ENCODE assay signal across 8 cellular contexts in genomic region chr6:95577317-95578105, GRCh38. TPM values are rescaled to one million over a fixed set of nuclear protein-coding genes. Genes with fewer than 3 reads are reported as not detected.
DNase-seq lines count a peak whose midpoint lies in the region; ATAC-seq and TF ChIP-seq lines count a peak whose summit lies in the region.

TSS of gene MANEA (plus strand) at chr6:95577535. CDS start at chr6:95586440, 8,905 bp downstream.

- H3K4me3 Mint-ChIP-seq in CD4-positive, alpha-beta T cell, result peak within 1 kb of the TSS; percentile 95
- peak within 1 kb of the TSS; percentile 96 for H3K4me3 Mint-ChIP-seq in activated CD4-positive, alpha-beta memory T cell treated with anti-CD3 and anti-CD28 coated beads, Interleukin-2, amount 10 ng/mL, durations not matched to agents 7 days and 5 days

- ATAC-seq in CD4-positive, alpha-beta T cell (ENCODE audit: poor library complexity), result peak; percentile 84
- peak; percentile 78 for ATAC-seq in GM19452 (IDR thresholded peaks at IDR 0.05; ENCODE audit: unreplicated experiment)
- ATAC-seq in HG03575 (IDR thresholded peaks at IDR 0.05; ENCODE audit: extremely low read depth, insufficient number of reproducible peaks, low FRiP score, unreplicated experiment), result peak; percentile 33
- ATAC-seq in lower lobe of right lung, result peak; percentile 97 to 98

- H3K9me3 ChIP-seq in CD4-positive, alpha-beta T cell (ENCODE audit: control insufficient read depth, low read length), result no peaks in the 10 kb centered on the region
- H3K9me3 ChIP-seq in lower lobe of right lung, result no peaks in the 10 kb centered on the region

- TF ChIP-seq CTCF in CD4-positive, alpha-beta T cell (IDR thresholded peaks at IDR 0.05), result no peak
- peak; percentile 8 for TF ChIP-seq CTCF in lower lobe of right lung (IDR thresholded peaks at IDR 0.05)

- POLR2A ChIA-PET in CD4-positive, alpha-beta T cell (lab: Charles Lee), result interaction anchor here (1.4 to 2.7 kb wide), 6 partner anchors 10 to 1347 kb away, joined by 4 to 18 read pairs (median 9); partner anchors contain the start of genes KLHL32 and UFL1
- POLR2A ChIA-PET in activated CD4-positive, alpha-beta memory T cell treated with anti-CD3 and anti-CD28 coated beads, Interleukin-2, amount 10 ng/mL, durations not matched to agents 7 days and 5 days (lab: Charles Lee), result interaction anchor here (0.7 to 3.1 kb wide), 5 partner anchors 10 to 945 kb away, joined by 3 to 17 read pairs (median 5); partner anchors contain the start of gene UFL1

- H3K36me3 Mint-ChIP-seq in CD4-positive, alpha-beta T cell (ENCODE audit: low read depth), result peaks cover 31% of the 10 kb centered on the region
- peaks cover 18% of the 10 kb centered on the region for H3K36me3 Mint-ChIP-seq in activated CD4-positive, alpha-beta memory T cell treated with anti-CD3 and anti-CD28 coated beads, Interleukin-2, amount 10 ng/mL, durations not matched to agents 7 days and 5 days (ENCODE audit: low read depth)

- H3K4me1 Mint-ChIP-seq in CD4-positive, alpha-beta T cell (ENCODE audit: low read depth), result peaks cover 77% of the 10 kb centered on the region
- H3K4me1 Mint-ChIP-seq in activated CD4-positive, alpha-beta memory T cell treated with anti-CD3 and anti-CD28 coated beads, Interleukin-2, amount 10 ng/mL, durations not matched to agents 7 days and 5 days, result peaks cover 51% of the 10 kb centered on the region

- peak within 1 kb of the TSS; percentile 95 for H3K27ac Mint-ChIP-seq in CD4-positive, alpha-beta T cell
- peak within 1 kb of the TSS; percentile 99 for H3K27ac Mint-ChIP-seq in activated CD4-positive, alpha-beta memory T cell treated with anti-CD3 and anti-CD28 coated beads, Interleukin-2, amount 10 ng/mL, durations not matched to agents 7 days and 5 days

- H3K4me3 ChIP-seq in lower lobe of right lung, result peak within 1 kb of the TSS; percentile 83

- peak within 1 kb of the TSS; percentile 76 for H3K27ac ChIP-seq in CD4-positive, alpha-beta T cell (ENCODE audit: low read depth, low read length)
- H3K27ac ChIP-seq in lower lobe of right lung, result peak within 1 kb of the TSS; percentile 91

- no peaks in the 10 kb centered on the region for H3K27me3 ChIP-seq in CD4-positive, alpha-beta T cell (ENCODE audit: control insufficient read depth, insufficient read depth, low read length)
- H3K27me3 ChIP-seq in lower lobe of right lung (ENCODE audit: low read depth), result no peaks in the 10 kb centered on the region

- peak; percentile 59 to 82 (median 74) for DNase-seq in CD4-positive, alpha-beta T cell
- peak; percentile 86 for DNase-seq in NCI-H82 (lab: John Stamatoyannopoulos, UW)
- DNase-seq in activated CD4-positive, alpha-beta memory T cell treated with anti-CD3 and anti-CD28 coated beads, Interleukin-2, amount 10 ng/mL, durations not matched to agents 7 days and 5 days, result peak; percentile 84
- peak; percentile 90 for DNase-seq in ecto neural progenitor cell (ENCODE audit: low spot score)
- peak; percentile 87 for DNase-seq in lower lobe of right lung
- peak; percentile 49 to 66 (median 54) for DNase-seq in stimulated activated CD4-positive, alpha-beta T cell treated with anti-CD3 and anti-CD28 coated beads, TNF-alpha, amount 100 ng/mL, for 1 hour (ENCODE audit: low read depth in 3 of 3, low spot score in 1 of 3)

- H3K9me3 Mint-ChIP-seq in CD4-positive, alpha-beta T cell, result no peaks in the 10 kb centered on the region
- H3K9me3 Mint-ChIP-seq in activated CD4-positive, alpha-beta memory T cell treated with anti-CD3 and anti-CD28 coated beads, Interleukin-2, amount 10 ng/mL, durations not matched to agents 7 days and 5 days, result no peaks in the 10 kb centered on the region

- intact Hi-C loops in CD4-positive, alpha-beta T cell (cut with DNase I, micrococcal nuclease), result loop anchor here (2.0 to 10.0 kb wide), 7 partner anchors 13 to 1707 kb away; partner anchors contain the start of genes MMS22L (in 2 of the 2), KLHL32 (in 1 of the 2), NDUFAF4 (in 1 of the 2) and UFL1 (in 1 of the 2)
- intact Hi-C loops in lower lobe of right lung (cut with DNase I), result no loop called here

- no peaks in the 10 kb centered on the region for H3K36me3 ChIP-seq in lower lobe of right lung

- no peaks in the 10 kb centered on the region for H3K27me3 Mint-ChIP-seq in CD4-positive, alpha-beta T cell
- no peaks in the 10 kb centered on the region for H3K27me3 Mint-ChIP-seq in activated CD4-positive, alpha-beta memory T cell treated with anti-CD3 and anti-CD28 coated beads, Interleukin-2, amount 10 ng/mL, durations not matched to agents 7 days and 5 days

- CTCF ChIA-PET in CD4-positive, alpha-beta T cell (lab: Charles Lee), result interaction anchor here (1.9 kb wide), 1 partner anchor 9 kb away, joined by 5 read pairs; no protein-coding TSS in a partner anchor
- CTCF ChIA-PET in activated CD4-positive, alpha-beta memory T cell treated with anti-CD3 and anti-CD28 coated beads, Interleukin-2, amount 10 ng/mL, durations not matched to agents 7 days and 5 days (lab: Charles Lee), result interaction anchor here (1.5 kb wide), 1 partner anchor 10 kb away, joined by 6 read pairs; no protein-coding TSS in a partner anchor

- H3K4me1 ChIP-seq in lower lobe of right lung, result peaks cover 35% of the 10 kb centered on the region

RNA-seq across cellular contexts. Expression of gene MANEA, which starts in this region (rescaled TPM):
- 1 to 10 TPM; 6.1 to 8.0 TPM for total RNA-seq in CD4-positive, alpha-beta T cell
- total RNA-seq in activated CD4-positive, alpha-beta memory T cell treated with anti-CD3 and anti-CD28 coated beads, Interleukin-2, amount 10 ng/mL, durations not matched to agents 7 days and 5 days, result 10 to 100 TPM; 19.0 to 21.0 TPM
- 13.5 TPM for total RNA-seq in lower lobe of right lung

Comparison
In these comparisons a context has a peak if more than half of its experiments do, and no peak if none do; other contexts are left out.
1. Peak in every context shown above with its lines: DNase-seq, ATAC-seq, H3K4me3 ChIP-seq and H3K27ac ChIP-seq.
2. ATAC-seq: peak in every context shown above with its lines; median percentile 98 in lower lobe of right lung; 84 in CD4-positive, alpha-beta T cell; 78 in GM19452; 33 in HG03575.